18 cellular contexts compared by ENCODE assay signal in the genomic region with DNA sequence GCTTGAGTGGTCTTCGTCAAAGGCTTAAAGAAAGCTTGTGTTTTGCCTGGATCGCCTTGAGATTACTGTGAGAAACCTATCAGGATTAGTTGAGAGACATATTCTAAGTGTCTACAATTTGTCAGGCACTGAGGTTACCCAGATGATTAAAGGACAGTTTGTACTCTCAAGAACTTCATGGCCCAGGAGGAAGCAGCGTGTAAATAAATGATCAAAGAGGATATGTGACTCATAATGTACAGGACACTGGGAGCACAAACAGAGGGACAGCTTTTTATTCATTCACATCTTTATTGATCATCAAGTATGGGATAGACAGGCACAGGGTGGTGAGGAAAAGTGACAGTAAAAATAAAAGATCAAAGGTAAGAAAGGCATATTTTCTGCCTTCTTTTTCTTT.
DNase-seq lines count a peak whose midpoint lies in the region; ATAC-seq and TF ChIP-seq lines count a peak whose summit lies in the region.
"Had no signal": no experiment of that assay in that cellular context is flagged by ENCODE, and none has a peak within 500 bp of the region (broad histone marks: within the 10 kb centered on the region; RNA-seq: fewer than 3 reads in every experiment).

No MANE protein-coding gene starts in this region.

- no peak for TF ChIP-seq CTCF in fibroblast of pulmonary artery (IDR thresholded peaks at IDR 0.05; ENCODE audit: low read length, missing control alignments)

- ATAC-seq in activated T-cell treated with anti-CD3 and anti-CD28 coated beads, Interleukin-2, amount 50 U/mL, for 72 hours (replicated peaks in 1 of 2) = no peak

- DNase-seq in H4 (ENCODE audit: low spot score) (peak; percentile 35), NCI-H748 (lab: John Stamatoyannopoulos, UW; ENCODE audit: unreplicated experiment) (peak; percentile 30), fibroblast of pulmonary artery (ENCODE audit: low read depth) (peak; percentile 50), renal cortical epithelial cell (ENCODE audit: low read depth) (peak; percentile 34), DMS114 treated with DMSO at 0.1 percent for 48 hours (lab: John Stamatoyannopoulos, UW; ENCODE audit: unreplicated experiment) (no peak)
- no peak for DNase-seq in activated naive CD4-positive, alpha-beta T cell (lab: John Stamatoyannopoulos, UW)
- no peak for DNase-seq in activated T-cell treated with anti-CD3 and anti-CD28 coated beads, Interleukin-2, amount 50 U/mL, for 72 hours
- DNase-seq: activated CD4-positive, alpha-beta memory T cell treated with anti-CD3 and anti-CD28 coated beads, Interleukin-2, amount 10 ng/mL, durations not matched to agents 7 days and 5 days; activated T-cell treated with anti-CD3 and anti-CD28 coated beads, Interleukin-2, amount 50 U/mL, for 48 hours; AML-193; Calu3; GF-D8; hippocampal formation; NCI-H187; NCI-H526; Peyer's patch had no signal

- no peak overlapping the region for H3K27ac Mint-ChIP-seq in activated T-cell treated with anti-CD3 and anti-CD28 coated beads, Interleukin-2, amount 50 U/mL, for 72 hours
- H3K27ac Mint-ChIP-seq: activated CD4-positive, alpha-beta memory T cell treated with anti-CD3 and anti-CD28 coated beads, Interleukin-2, amount 10 ng/mL, durations not matched to agents 7 days and 5 days; activated naive CD8-positive, alpha-beta T cell had no signal

- H3K36me3 Mint-ChIP-seq in activated T-cell treated with anti-CD3 and anti-CD28 coated beads, Interleukin-2, amount 50 U/mL, for 72 hours (ENCODE audit: insufficient read depth in 2 of 2) = no peaks in the 10 kb centered on the region
- H3K36me3 Mint-ChIP-seq: activated naive CD8-positive, alpha-beta T cell had no signal

- H3K4me1 Mint-ChIP-seq in activated T-cell treated with anti-CD3 and anti-CD28 coated beads, Interleukin-2, amount 50 U/mL, for 72 hours (ENCODE audit: low read depth) = no peaks in the 10 kb centered on the region
- H3K4me1 Mint-ChIP-seq: activated CD4-positive, alpha-beta memory T cell treated with anti-CD3 and anti-CD28 coated beads, Interleukin-2, amount 10 ng/mL, durations not matched to agents 7 days and 5 days had no signal

- peaks cover 0 to 5% of the 10 kb centered on the region in 2 donors for H3K9me3 Mint-ChIP-seq in activated T-cell treated with anti-CD3 and anti-CD28 coated beads, Interleukin-2, amount 50 U/mL, for 72 hours

- H3K4me3 ChIP-seq in fibroblast of pulmonary artery (replicated peaks; ENCODE audit: low read depth, low read length) = no peak overlapping the region
- H3K4me3 ChIP-seq: cardiac muscle cell, Peyer's patch had no signal

- no peaks in the 10 kb centered on the region for H3K27me3 Mint-ChIP-seq in activated T-cell treated with anti-CD3 and anti-CD28 coated beads, Interleukin-2, amount 50 U/mL, for 72 hours (ENCODE audit: low read depth)
- H3K27me3 Mint-ChIP-seq: activated CD4-positive, alpha-beta memory T cell treated with anti-CD3 and anti-CD28 coated beads, Interleukin-2, amount 10 ng/mL, durations not matched to agents 7 days and 5 days; activated naive CD8-positive, alpha-beta T cell had no signal

- H3K4me3 Mint-ChIP-seq in activated T-cell treated with anti-CD3 and anti-CD28 coated beads, Interleukin-2, amount 50 U/mL, for 72 hours = no peak overlapping the region
- H3K4me3 Mint-ChIP-seq: activated CD4-positive, alpha-beta memory T cell treated with anti-CD3 and anti-CD28 coated beads, Interleukin-2, amount 10 ng/mL, durations not matched to agents 7 days and 5 days; activated naive CD8-positive, alpha-beta T cell had no signal

Comparison
In these comparisons a context has a peak if more than half of its experiments do, and no peak if none do; other contexts are left out.
1. DNase-seq: peak in H4 (single experiment), NCI-H748 (single experiment), fibroblast of pulmonary artery (single experiment) and renal cortical epithelial cell (single experiment); none in DMS114 treated with DMSO at 0.1 percent for 48 hours (single experiment), activated naive CD4-positive, alpha-beta T cell (0 of 4) and activated T-cell treated with anti-CD3 and anti-CD28 coated beads, Interleukin-2, amount 50 U/mL, for 72 hours (0 of 2).